ENCODE assay signal across 17 cellular contexts in the genomic region with DNA sequence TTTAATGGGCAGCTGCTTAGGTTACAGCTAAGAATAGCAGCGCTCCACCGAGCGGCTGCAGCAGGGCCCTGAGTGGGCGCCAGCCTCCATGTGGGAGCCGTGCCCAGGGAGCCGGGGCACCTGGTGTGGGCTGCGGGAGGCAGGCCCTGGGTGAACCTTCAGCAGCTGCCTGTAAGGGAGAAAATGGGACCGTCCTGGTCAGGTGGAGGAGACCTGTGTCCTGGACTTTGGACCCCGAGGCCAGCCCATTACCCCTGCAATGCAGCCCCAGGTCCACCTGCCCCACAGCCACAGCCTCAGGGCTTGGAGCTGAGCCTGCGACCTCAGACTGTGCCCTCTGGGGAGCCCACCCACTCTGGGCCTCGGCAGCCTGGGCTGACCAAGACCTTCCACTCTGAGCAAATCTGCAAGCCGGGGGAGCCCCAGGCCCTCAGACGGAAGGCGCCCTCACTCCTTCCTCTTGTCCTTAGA. TPM values are rescaled to one million over a fixed set of nuclear protein-coding genes. Genes with fewer than 3 reads are reported as not detected.
DNase-seq lines count a peak whose midpoint lies in the region; ATAC-seq and TF ChIP-seq lines count a peak whose summit lies in the region.
"Had no signal": no experiment of that assay in that cellular context is flagged by ENCODE, and none has a peak within 500 bp of the region (broad histone marks: within the 10 kb centered on the region; RNA-seq: fewer than 3 reads in every experiment).

No MANE protein-coding gene starts in this region.

- ATAC-seq in SK-N-SH treated with all-trans-retinoic acid at 6 μM for 48 hours (peak; percentile 33; the same call in 2 of the 3 replicates), right cardiac atrium (peak; percentile 83 to 85), psoas muscle (peak; percentile 95 to 100 (median 98))
- ATAC-seq: activated CD8-positive, alpha-beta T cell treated with anti-CD3 and anti-CD28 coated beads for 36 hours had no signal

- DNase-seq in NCI-H1092 (lab: John Stamatoyannopoulos, UW) = peak; percentile 12
- no peak for DNase-seq in NCI-H1092 treated with DMSO at 0.1 percent for 48 hours (lab: John Stamatoyannopoulos, UW)
- DNase-seq in right cardiac atrium = peak in 2 of 3 donors; percentile 75 to 83
- peak; percentile 63 to 88 for DNase-seq in psoas muscle
- DNase-seq in AML-193 (lab: John Stamatoyannopoulos, UW) = no peak
- no peak for DNase-seq in activated CD4-positive, alpha-beta T cell treated with anti-CD3 and anti-CD28 coated beads, Interleukin-2, amount 50 U/mL, for 4 hours
- DNase-seq in HCEC 1CT = no peak
- DNase-seq: 8988T; activated CD8-positive, alpha-beta T cell treated with anti-CD3 and anti-CD28 coated beads for 36 hours; dermis blood vessel endothelial cell; DMS79 treated with DMSO at 0.1 percent for 48 hours; NCI-H510A treated with DMSO at 0.1 percent for 48 hours; PC-9; testis had no signal

- intact Hi-C loops in right cardiac atrium (cut with DNase I) (no loop called here), psoas muscle (cut with DNase I) (no loop called here)

- H3K27ac ChIP-seq in right cardiac atrium (ENCODE audit: low read length) (no peak overlapping the region), psoas muscle (peak overlapping the region; percentile 65)
- H3K27ac ChIP-seq: ascending aorta; BLaER1 treated with 17β-estradiol and CSF1 and Interleukin-3, amounts not matched to agents 10 nM and 100 nM; PC-9; testis had no signal

- no peaks in the 10 kb centered on the region for H3K4me1 ChIP-seq in right cardiac atrium (ENCODE audit: control insufficient read depth, insufficient read depth, low read length)
- peaks cover 15% of the 10 kb centered on the region for H3K4me1 ChIP-seq in psoas muscle
- H3K4me1 ChIP-seq: ascending aorta, testis had no signal

- H3K27me3 ChIP-seq in right cardiac atrium (ENCODE audit: control insufficient read depth, insufficient read depth) = no peaks in the 10 kb centered on the region
- no peaks in the 10 kb centered on the region for H3K27me3 ChIP-seq in psoas muscle (ENCODE audit: insufficient read depth in 3 of 3, low read length in 2 of 3)
- H3K27me3 ChIP-seq: ascending aorta; BLaER1 treated with 17β-estradiol and CSF1 and Interleukin-3, amounts not matched to agents 10 nM and 100 nM; testis had no signal

- no peaks in the 10 kb centered on the region for H3K36me3 ChIP-seq in psoas muscle (ENCODE audit: insufficient read depth in 1 of 2, low read depth in 1 of 2)
- H3K36me3 ChIP-seq: ascending aorta; BLaER1 treated with 17β-estradiol and CSF1 and Interleukin-3, amounts not matched to agents 10 nM and 100 nM had no signal

- WGBS in right cardiac atrium = 69% methylated on average over 14 of the region's 14 CpGs
- 34 to 52% (median 35%) methylated on average over 14 of the region's 14 CpGs for WGBS in psoas muscle, 3 donors

- no peak overlapping the region for H3K4me3 ChIP-seq in right cardiac atrium (ENCODE audit: low read length)
- H3K4me3 ChIP-seq in psoas muscle = peak overlapping the region; percentile 39
- H3K4me3 ChIP-seq: ascending aorta; BLaER1 treated with 17β-estradiol and CSF1 and Interleukin-3, amounts not matched to agents 10 nM and 100 nM; PC-9; testis had no signal

- TF ChIP-seq CTCF in psoas muscle (IDR thresholded peaks at IDR 0.05) = no peak

- H3K9me3 ChIP-seq in right cardiac atrium (ENCODE audit: control insufficient read depth, low read length) = no peaks in the 10 kb centered on the region
- H3K9me3 ChIP-seq in psoas muscle = no peaks in the 10 kb centered on the region
- H3K9me3 ChIP-seq: testis had no signal

TF ChIP-seq in SK-N-SH treated with all-trans-retinoic acid at 6 μM for 48 hours, 23 proteins besides CTCF, POLR2A, EP300 and RAD21:
- TF ChIP-seq ARNTL (CRISPR knock-in tag; IDR thresholded peaks at IDR 0.05; ENCODE audit: borderline replicate concordance, low read depth) = no peak
- no peak for TF ChIP-seq ZNF8 (CRISPR knock-in tag; IDR thresholded peaks at IDR 0.05)
- no peak for TF ChIP-seq ZC3H10 (CRISPR knock-in tag; IDR thresholded peaks at IDR 0.05)
- TF ChIP-seq TOX (CRISPR knock-in tag; IDR thresholded peaks at IDR 0.05; ENCODE audit: borderline replicate concordance) = no peak
- TF ChIP-seq ZNF70 (CRISPR knock-in tag; IDR thresholded peaks at IDR 0.05) = no peak
- no peak for TF ChIP-seq CSDC2 (CRISPR knock-in tag; IDR thresholded peaks at IDR 0.05)
- TF ChIP-seq RARB (CRISPR knock-in tag; IDR thresholded peaks at IDR 0.05) = no peak
- no peak for TF ChIP-seq ZFP3 (CRISPR knock-in tag; IDR thresholded peaks at IDR 0.05)
- TF ChIP-seq ZNF565 (CRISPR knock-in tag; conservative IDR thresholded peaks at IDR 0.05; ENCODE audit: low read depth) = no peak
- no peak for TF ChIP-seq ISL1 (CRISPR knock-in tag; IDR thresholded peaks at IDR 0.05)
- TF ChIP-seq, protein P1, sequence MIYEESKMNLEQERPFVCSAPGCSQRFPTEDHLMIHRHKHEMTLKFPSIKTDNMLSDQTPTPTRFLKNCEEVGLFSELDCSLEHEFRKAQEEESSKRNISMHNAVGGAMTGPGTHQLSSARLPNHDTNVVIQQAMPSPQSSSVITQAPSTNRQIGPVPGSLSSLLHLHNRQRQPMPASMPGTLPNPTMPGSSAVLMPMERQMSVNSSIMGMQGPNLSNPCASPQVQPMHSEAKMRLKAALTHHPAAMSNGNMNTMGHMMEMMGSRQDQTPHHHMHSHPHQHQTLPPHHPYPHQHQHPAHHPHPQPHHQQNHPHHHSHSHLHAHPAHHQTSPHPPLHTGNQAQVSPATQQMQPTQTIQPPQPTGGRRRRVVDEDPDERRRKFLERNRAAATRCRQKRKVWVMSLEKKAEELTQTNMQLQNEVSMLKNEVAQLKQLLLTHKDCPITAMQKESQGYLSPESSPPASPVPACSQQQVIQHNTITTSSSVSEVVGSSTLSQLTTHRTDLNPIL (CRISPR knock-in tag; IDR thresholded peaks at IDR 0.05; ENCODE audit: low read depth) = no peak
- TF ChIP-seq, protein P2, sequence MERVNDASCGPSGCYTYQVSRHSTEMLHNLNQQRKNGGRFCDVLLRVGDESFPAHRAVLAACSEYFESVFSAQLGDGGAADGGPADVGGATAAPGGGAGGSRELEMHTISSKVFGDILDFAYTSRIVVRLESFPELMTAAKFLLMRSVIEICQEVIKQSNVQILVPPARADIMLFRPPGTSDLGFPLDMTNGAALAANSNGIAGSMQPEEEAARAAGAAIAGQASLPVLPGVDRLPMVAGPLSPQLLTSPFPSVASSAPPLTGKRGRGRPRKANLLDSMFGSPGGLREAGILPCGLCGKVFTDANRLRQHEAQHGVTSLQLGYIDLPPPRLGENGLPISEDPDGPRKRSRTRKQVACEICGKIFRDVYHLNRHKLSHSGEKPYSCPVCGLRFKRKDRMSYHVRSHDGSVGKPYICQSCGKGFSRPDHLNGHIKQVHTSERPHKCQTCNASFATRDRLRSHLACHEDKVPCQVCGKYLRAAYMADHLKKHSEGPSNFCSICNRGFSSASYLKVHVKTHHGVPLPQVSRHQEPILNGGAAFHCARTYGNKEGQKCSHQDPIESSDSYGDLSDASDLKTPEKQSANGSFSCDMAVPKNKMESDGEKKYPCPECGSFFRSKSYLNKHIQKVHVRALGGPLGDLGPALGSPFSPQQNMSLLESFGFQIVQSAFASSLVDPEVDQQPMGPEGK (CRISPR knock-in tag; IDR thresholded peaks at IDR 0.05; ENCODE audit: borderline replicate concordance) = no peak
- no peak for TF ChIP-seq BACH2 (CRISPR knock-in tag; IDR thresholded peaks at IDR 0.05; ENCODE audit: borderline replicate concordance)
- no peak for TF ChIP-seq SNAI2 (CRISPR knock-in tag; IDR thresholded peaks at IDR 0.05)
- TF ChIP-seq, protein P3, sequence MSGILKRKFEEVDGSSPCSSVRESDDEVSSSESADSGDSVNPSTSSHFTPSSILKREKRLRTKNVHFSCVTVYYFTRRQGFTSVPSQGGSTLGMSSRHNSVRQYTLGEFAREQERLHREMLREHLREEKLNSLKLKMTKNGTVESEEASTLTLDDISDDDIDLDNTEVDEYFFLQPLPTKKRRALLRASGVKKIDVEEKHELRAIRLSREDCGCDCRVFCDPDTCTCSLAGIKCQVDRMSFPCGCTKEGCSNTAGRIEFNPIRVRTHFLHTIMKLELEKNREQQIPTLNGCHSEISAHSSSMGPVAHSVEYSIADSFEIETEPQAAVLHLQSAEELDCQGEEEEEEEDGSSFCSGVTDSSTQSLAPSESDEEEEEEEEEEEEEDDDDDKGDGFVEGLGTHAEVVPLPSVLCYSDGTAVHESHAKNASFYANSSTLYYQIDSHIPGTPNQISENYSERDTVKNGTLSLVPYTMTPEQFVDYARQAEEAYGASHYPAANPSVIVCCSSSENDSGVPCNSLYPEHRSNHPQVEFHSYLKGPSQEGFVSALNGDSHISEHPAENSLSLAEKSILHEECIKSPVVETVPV (CRISPR knock-in tag; IDR thresholded peaks at IDR 0.05) = no peak
- TF ChIP-seq, protein P4, sequence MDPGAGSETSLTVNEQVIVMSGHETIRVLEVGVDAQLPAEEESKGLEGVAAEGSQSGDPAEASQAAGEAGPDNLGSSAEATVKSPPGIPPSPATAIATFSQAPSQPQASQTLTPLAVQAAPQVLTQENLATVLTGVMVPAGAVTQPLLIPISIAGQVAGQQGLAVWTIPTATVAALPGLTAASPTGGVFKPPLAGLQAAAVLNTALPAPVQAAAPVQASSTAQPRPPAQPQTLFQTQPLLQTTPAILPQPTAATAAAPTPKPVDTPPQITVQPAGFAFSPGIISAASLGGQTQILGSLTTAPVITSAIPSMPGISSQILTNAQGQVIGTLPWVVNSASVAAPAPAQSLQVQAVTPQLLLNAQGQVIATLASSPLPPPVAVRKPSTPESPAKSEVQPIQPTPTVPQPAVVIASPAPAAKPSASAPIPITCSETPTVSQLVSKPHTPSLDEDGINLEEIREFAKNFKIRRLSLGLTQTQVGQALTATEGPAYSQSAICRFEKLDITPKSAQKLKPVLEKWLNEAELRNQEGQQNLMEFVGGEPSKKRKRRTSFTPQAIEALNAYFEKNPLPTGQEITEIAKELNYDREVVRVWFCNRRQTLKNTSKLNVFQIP (CRISPR knock-in tag; IDR thresholded peaks at IDR 0.05; ENCODE audit: borderline replicate concordance, low read depth) = no peak

RNA-seq across cellular contexts. Expression of a gene that starts 21.2 kb away (rescaled TPM):
- total RNA-seq in right cardiac atrium (under 1 TPM; 0.23 to 0.40 (median 0.34) TPM), psoas muscle (under 1 TPM; 0.25 to 0.94 (median 0.70) TPM)
- polyA plus RNA-seq in right cardiac atrium (0.20 TPM), psoas muscle (under 1 TPM; 0.11 to 0.34 (median 0.27) TPM)
- total RNA-seq: ascending aorta had no signal

RNA-seq across cellular contexts. Expression of a gene that starts 22.6 kb away (rescaled TPM):
- total RNA-seq in right cardiac atrium = 10 to 100 TPM; 11.6 to 18.2 (median 14.6) TPM
- polyA plus RNA-seq in right cardiac atrium = 20.8 TPM
- 10 to 100 TPM; 13.9 to 29.0 (median 17.8) TPM for total RNA-seq in psoas muscle
- 10 to 100 TPM in 2 of 3 donors, 1 to 10 TPM in 1; 7.5 to 20.1 (median 15.6) TPM for polyA plus RNA-seq in psoas muscle

Comparison
In these comparisons a context has a peak if more than half of its experiments do, and no peak if none do; other contexts are left out.
1. DNase-seq: peak in NCI-H1092 (single experiment), right cardiac atrium (2 of 3) and psoas muscle (2 of 2); none in NCI-H1092 treated with DMSO at 0.1 percent for 48 hours (single experiment), AML-193 (0 of 2), activated CD4-positive, alpha-beta T cell treated with anti-CD3 and anti-CD28 coated beads, Interleukin-2, amount 50 U/mL, for 4 hours (0 of 2) and HCEC 1CT (single experiment).
2. ATAC-seq: peak in every context shown above with its lines; median percentile 98 in psoas muscle; 84 in right cardiac atrium; 33 in SK-N-SH treated with all-trans-retinoic acid at 6 μM for 48 hours.